16 cellular contexts compared by ENCODE assay signal in genomic region chr6:95867205-95867604, GRCh38.
"Had no signal": no experiment of that assay in that cellular context is flagged by ENCODE, and none has a peak within 500 bp of the region (broad histone marks: within the 10 kb centered on the region; RNA-seq: fewer than 3 reads in every experiment).

No MANE protein-coding gene starts in this region.

- H3K4me3 ChIP-seq: MG63 had no signal

- DNase-seq: MV-4-11, NCI-H1048, NCI-H1436, NCI-H1436 treated with DMSO at 0.1 percent for 48 hours, NCI-H146, NCI-H187, NCI-H187 treated with DMSO at 0.1 percent for 48 hours, NCI-H1930, NCI-H2081 treated with DMSO at 0.1 percent for 48 hours, NCI-H2107, NCI-H2171, NCI-H2227 treated with DMSO at 0.1 percent for 48 hours, NCI-H226, NCI-H510A, NCI-H510A treated with DMSO at 0.1 percent for 48 hours had no signal

- H3K36me3 ChIP-seq: MG63 had no signal

- H3K9me3 ChIP-seq: MG63 had no signal

- H3K27me3 ChIP-seq: MG63 had no signal
